ENCODE assay signal across 20 cellular contexts in genomic region chr16:60137891-60138290, GRCh38.
DNase-seq lines count a peak whose midpoint lies in the region; ATAC-seq and TF ChIP-seq lines count a peak whose summit lies in the region.
"Had no signal": no experiment of that assay in that cellular context is flagged by ENCODE, and none has a peak within 500 bp of the region (broad histone marks: within the 10 kb centered on the region; RNA-seq: fewer than 3 reads in every experiment).

No MANE protein-coding gene starts in this region.

- no peak for TF ChIP-seq CTCF in RWPE2 (IDR thresholded peaks at IDR 0.05; ENCODE audit: poor library complexity, severe bottlenecking)
- TF ChIP-seq CTCF in choroid plexus epithelial cell (conservative IDR thresholded peaks at IDR 0.05; ENCODE audit: low read depth, low read length): no peak

- H3K36me3 Mint-ChIP-seq in T-helper 17 cell (ENCODE audit: low read depth): no peaks in the 10 kb centered on the region
- H3K36me3 Mint-ChIP-seq: CD4-positive, CD25-positive, alpha-beta regulatory T cell; CD8-positive, alpha-beta T cell had no signal

- H3K27me3 ChIP-seq in RWPE2 (ENCODE audit: insufficient read depth, poor library complexity, severe bottlenecking): peaks cover 3% of the 10 kb centered on the region
- H3K27me3 ChIP-seq: BLaER1 had no signal

- H3K4me1 Mint-ChIP-seq in T-helper 17 cell: no peaks in the 10 kb centered on the region
- H3K4me1 Mint-ChIP-seq: B cell; CD4-positive, CD25-positive, alpha-beta regulatory T cell had no signal

- no peak overlapping the region for H3K4me3 Mint-ChIP-seq in T-helper 17 cell
- H3K4me3 Mint-ChIP-seq: B cell; CD4-positive, CD25-positive, alpha-beta regulatory T cell; CD8-positive, alpha-beta T cell; GM23338; H9 had no signal

- H3K9me3 ChIP-seq in RWPE2 (ENCODE audit: severe bottlenecking) (peaks cover 6% of the 10 kb centered on the region), T-helper 17 cell (ENCODE audit: control insufficient read depth, low read length, poor library complexity, severe bottlenecking) (peaks cover 5% of the 10 kb centered on the region)

- H3K27me3 Mint-ChIP-seq in T-helper 17 cell: no peaks in the 10 kb centered on the region
- H3K27me3 Mint-ChIP-seq: B cell; CD4-positive, CD25-positive, alpha-beta regulatory T cell had no signal

- DNase-seq in EL (peak; percentile 64), HS-27A (ENCODE audit: low read depth) (peak; percentile 69), RWPE2 (ENCODE audit: low spot score) (no peak), choroid plexus epithelial cell (ENCODE audit: low read depth) (peak; percentile 22), NCI-H1105 treated with DMSO at 0.1 percent for 48 hours (lab: John Stamatoyannopoulos, UW) (no peak), T-helper 17 cell (no peak), head of caudate nucleus (no peak)
- DNase-seq: Caco-2; CD4-positive, CD25-positive, alpha-beta regulatory T cell; CD8-positive, alpha-beta T cell; DMS79; GDM1; H9 had no signal

- H3K4me3 ChIP-seq in RWPE2 (ENCODE audit: severe bottlenecking) (no peak overlapping the region), choroid plexus epithelial cell (ENCODE audit: low read depth, low read length) (no peak overlapping the region)
- H3K4me3 ChIP-seq: BLaER1, GM12878, GM23338 had no signal

- peaks cover 3% of the 10 kb centered on the region for H3K4me1 ChIP-seq in RWPE2 (ENCODE audit: insufficient read depth, poor library complexity, severe bottlenecking)
- H3K4me1 ChIP-seq: Caco-2 had no signal

- H3K27ac Mint-ChIP-seq in T-helper 17 cell: no peak overlapping the region
- H3K27ac Mint-ChIP-seq: B cell; CD4-positive, CD25-positive, alpha-beta regulatory T cell; CD8-positive, alpha-beta T cell; GM23338; H9 had no signal

- intact Hi-C loops in head of caudate nucleus (cut with DNase I): no loop called here

- ATAC-seq in RWPE2 (ENCODE audit: low read depth) (peak; percentile 46; the same call in 2 of the 3 replicates), GM21717 (IDR thresholded peaks at IDR 0.05; ENCODE audit: unreplicated experiment) (no peak), T-helper 17 cell (no peak)
- ATAC-seq: CD8-positive, alpha-beta T cell; GM12878; GM23338; HCT116 had no signal

- no peaks in the 10 kb centered on the region for H3K36me3 ChIP-seq in RWPE2 (ENCODE audit: low read depth)
- H3K36me3 ChIP-seq: BLaER1 had no signal

- no peak overlapping the region for H3K27ac ChIP-seq in RWPE2 (ENCODE audit: poor library complexity, severe bottlenecking)
- H3K27ac ChIP-seq: BLaER1, C4-2B had no signal

Comparison
In these comparisons a context has a peak if more than half of its experiments do, and no peak if none do; other contexts are left out.
1. DNase-seq: peak in EL (single experiment), HS-27A (single experiment) and choroid plexus epithelial cell (single experiment); none in RWPE2 (single experiment), NCI-H1105 treated with DMSO at 0.1 percent for 48 hours (single experiment), T-helper 17 cell (0 of 3) and head of caudate nucleus (0 of 42).